Comparison of ENCODE assay signal across 2 cellular contexts in the genomic region with DNA sequence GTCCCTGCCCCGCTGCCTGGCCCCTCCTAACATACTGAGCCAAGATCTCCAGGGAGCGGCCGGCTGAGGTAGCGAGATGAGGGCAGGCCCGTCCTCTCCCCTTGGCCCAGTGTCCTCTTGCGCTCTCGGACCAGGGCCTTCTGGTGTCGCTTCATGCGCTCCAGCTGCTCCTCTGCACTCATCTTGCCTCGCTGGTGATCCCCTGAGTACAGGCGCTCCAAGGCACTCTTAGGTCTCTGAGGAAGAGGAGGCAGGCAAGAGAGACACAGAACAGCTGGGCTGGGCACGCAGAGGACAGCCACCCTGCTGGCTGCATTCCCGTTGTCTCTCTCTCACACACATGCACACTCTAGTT.
TF ChIP-seq lines count a peak whose summit lies in the region.

No MANE protein-coding gene starts in this region.

TF ChIP-seq in IMR-90, 13 proteins besides CTCF, POLR2A, EP300 and RAD21 (continued from another document):
- TF ChIP-seq NFE2L2 (IDR thresholded peaks at IDR 0.05; ENCODE audit: low read depth, low read length) (no peak), SMC3 (IDR thresholded peaks at IDR 0.05; ENCODE audit: low read depth, low read length) (no peak), FOS (IDR thresholded peaks at IDR 0.05; ENCODE audit: low read depth, low read length) (no peak), BHLHE40 (IDR thresholded peaks at IDR 0.05; ENCODE audit: low read depth, low read length) (no peak), CEBPB (IDR thresholded peaks at IDR 0.05; ENCODE audit: low read depth, low read length) (no peak), CHD1 (IDR thresholded peaks at IDR 0.05; ENCODE audit: low read depth, low read length) (no peak), MAFK (IDR thresholded peaks at IDR 0.05; ENCODE audit: low read depth, low read length) (no peak), RCOR1 (IDR thresholded peaks at IDR 0.05; ENCODE audit: insufficient replicate concordance, low read length) (no peak), MXI1 (IDR thresholded peaks at IDR 0.05; ENCODE audit: borderline replicate concordance, low read depth, low read length) (no peak), RFX5 (IDR thresholded peaks at IDR 0.05; ENCODE audit: low read depth, low read length) (no peak)
- TF ChIP-seq, protein P1, sequence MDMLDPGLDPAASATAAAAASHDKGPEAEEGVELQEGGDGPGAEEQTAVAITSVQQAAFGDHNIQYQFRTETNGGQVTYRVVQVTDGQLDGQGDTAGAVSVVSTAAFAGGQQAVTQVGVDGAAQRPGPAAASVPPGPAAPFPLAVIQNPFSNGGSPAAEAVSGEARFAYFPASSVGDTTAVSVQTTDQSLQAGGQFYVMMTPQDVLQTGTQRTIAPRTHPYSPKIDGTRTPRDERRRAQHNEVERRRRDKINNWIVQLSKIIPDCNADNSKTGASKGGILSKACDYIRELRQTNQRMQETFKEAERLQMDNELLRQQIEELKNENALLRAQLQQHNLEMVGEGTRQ (IDR thresholded peaks at IDR 0.05; ENCODE audit: low read depth, low read length), result no peak
- TF ChIP-seq, protein P2, sequence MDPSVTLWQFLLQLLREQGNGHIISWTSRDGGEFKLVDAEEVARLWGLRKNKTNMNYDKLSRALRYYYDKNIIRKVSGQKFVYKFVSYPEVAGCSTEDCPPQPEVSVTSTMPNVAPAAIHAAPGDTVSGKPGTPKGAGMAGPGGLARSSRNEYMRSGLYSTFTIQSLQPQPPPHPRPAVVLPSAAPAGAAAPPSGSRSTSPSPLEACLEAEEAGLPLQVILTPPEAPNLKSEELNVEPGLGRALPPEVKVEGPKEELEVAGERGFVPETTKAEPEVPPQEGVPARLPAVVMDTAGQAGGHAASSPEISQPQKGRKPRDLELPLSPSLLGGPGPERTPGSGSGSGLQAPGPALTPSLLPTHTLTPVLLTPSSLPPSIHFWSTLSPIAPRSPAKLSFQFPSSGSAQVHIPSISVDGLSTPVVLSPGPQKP (IDR thresholded peaks at IDR 0.05; ENCODE audit: borderline replicate concordance, low read depth, low read length), result no peak

TF ChIP-seq in liver, 16 proteins besides CTCF, POLR2A, EP300 and RAD21 (continued from another document):
- no peak for TF ChIP-seq JUND (IDR thresholded peaks at IDR 0.05)
- no peak for TF ChIP-seq FOXA1 (IDR thresholded peaks at IDR 0.05)
- TF ChIP-seq YY1 (IDR thresholded peaks at IDR 0.05), result no peak
- no peak for TF ChIP-seq NR2F2 (IDR thresholded peaks at IDR 0.05)
- TF ChIP-seq SP1 (IDR thresholded peaks at IDR 0.05), result no peak
- TF ChIP-seq FOXA2 (IDR thresholded peaks at IDR 0.05), result no peak
- TF ChIP-seq TAF1 (conservative IDR thresholded peaks at IDR 0.05), result no peak
- TF ChIP-seq, protein P3, sequence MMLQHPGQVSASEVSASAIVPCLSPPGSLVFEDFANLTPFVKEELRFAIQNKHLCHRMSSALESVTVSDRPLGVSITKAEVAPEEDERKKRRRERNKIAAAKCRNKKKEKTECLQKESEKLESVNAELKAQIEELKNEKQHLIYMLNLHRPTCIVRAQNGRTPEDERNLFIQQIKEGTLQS (IDR thresholded peaks at IDR 0.05), result no peak
